ENCODE assay signal across 2 cellular contexts in the genomic region with DNA sequence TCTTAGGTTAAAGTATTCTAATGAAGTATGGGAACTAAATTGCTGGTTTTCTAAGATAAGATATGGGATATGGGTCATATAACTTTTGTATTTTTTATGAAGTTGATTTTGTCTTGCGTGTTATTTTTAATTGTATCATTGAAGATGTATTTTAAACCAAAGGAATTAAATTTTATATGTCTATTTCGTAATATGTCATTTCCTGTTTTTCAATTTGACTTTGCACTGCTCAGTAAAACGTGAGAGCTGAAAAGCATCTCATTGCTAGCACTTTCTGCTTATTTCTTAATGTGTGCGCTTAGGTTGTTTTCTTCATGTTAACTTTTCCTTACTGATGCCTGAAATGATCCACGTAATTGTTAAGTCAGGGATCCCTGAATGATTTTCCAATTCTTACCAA.
TF ChIP-seq lines count a peak whose summit lies in the region.

No MANE protein-coding gene starts in this region.

TF ChIP-seq in IMR-90, 13 proteins besides CTCF, POLR2A, EP300 and RAD21:
- TF ChIP-seq MAFK (IDR thresholded peaks at IDR 0.05; ENCODE audit: low read depth, low read length) (no peak), CEBPB (IDR thresholded peaks at IDR 0.05; ENCODE audit: low read depth, low read length) (peak; percentile 62; the same call in 1 of the 2 replicates)

TF ChIP-seq in K562, 482 proteins besides CTCF, POLR2A, EP300 and RAD21:
- TF ChIP-seq THRAP3 (IDR thresholded peaks at IDR 0.05; ENCODE audit: borderline replicate concordance) (no peak), CBFA2T2 (conservative IDR thresholded peaks at IDR 0.05) (no peak), CEBPG (CRISPR knock-in tag; IDR thresholded peaks at IDR 0.05) (no peak), CEBPG (tag; conservative IDR thresholded peaks at IDR 0.05 in 1 of 2, IDR thresholded peaks at IDR 0.05 in 1 of 2) (peak in 1 of 2 experiments; percentile 48; a peak in 3 of 4 replicates), POLR3G (IDR thresholded peaks at IDR 0.05; ENCODE audit: extremely low read depth, insufficient read length, insufficient replicate concordance) (no peak), LARP7 (IDR thresholded peaks at IDR 0.05) (no peak), EGR1 (conservative IDR thresholded peaks at IDR 0.05) (no peak), NRF1 (conservative IDR thresholded peaks at IDR 0.05 in 1 of 2, IDR thresholded peaks at IDR 0.05 in 1 of 2) (no peak), CEBPB (tag; IDR thresholded peaks at IDR 0.05) (peak; percentile 41), ZNF24 (IDR thresholded peaks at IDR 0.05) (no peak)
- TF ChIP-seq, protein P1, sequence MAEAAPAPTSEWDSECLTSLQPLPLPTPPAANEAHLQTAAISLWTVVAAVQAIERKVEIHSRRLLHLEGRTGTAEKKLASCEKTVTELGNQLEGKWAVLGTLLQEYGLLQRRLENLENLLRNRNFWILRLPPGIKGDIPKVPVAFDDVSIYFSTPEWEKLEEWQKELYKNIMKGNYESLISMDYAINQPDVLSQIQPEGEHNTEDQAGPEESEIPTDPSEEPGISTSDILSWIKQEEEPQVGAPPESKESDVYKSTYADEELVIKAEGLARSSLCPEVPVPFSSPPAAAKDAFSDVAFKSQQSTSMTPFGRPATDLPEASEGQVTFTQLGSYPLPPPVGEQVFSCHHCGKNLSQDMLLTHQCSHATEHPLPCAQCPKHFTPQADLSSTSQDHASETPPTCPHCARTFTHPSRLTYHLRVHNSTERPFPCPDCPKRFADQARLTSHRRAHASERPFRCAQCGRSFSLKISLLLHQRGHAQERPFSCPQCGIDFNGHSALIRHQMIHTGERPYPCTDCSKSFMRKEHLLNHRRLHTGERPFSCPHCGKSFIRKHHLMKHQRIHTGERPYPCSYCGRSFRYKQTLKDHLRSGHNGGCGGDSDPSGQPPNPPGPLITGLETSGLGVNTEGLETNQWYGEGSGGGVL (CRISPR knock-in tag; IDR thresholded peaks at IDR 0.05): no peak
- TF ChIP-seq, protein P2, sequence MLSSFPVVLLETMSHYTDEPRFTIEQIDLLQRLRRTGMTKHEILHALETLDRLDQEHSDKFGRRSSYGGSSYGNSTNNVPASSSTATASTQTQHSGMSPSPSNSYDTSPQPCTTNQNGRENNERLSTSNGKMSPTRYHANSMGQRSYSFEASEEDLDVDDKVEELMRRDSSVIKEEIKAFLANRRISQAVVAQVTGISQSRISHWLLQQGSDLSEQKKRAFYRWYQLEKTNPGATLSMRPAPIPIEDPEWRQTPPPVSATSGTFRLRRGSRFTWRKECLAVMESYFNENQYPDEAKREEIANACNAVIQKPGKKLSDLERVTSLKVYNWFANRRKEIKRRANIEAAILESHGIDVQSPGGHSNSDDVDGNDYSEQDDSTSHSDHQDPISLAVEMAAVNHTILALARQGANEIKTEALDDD (IDR thresholded peaks at IDR 0.05): no peak
